32 cellular contexts compared by ENCODE assay signal in genomic region chr5:4572297-4572696, GRCh38.
"Had no signal": no experiment of that assay in that cellular context is flagged by ENCODE, and none has a peak within 500 bp of the region (broad histone marks: within the 10 kb centered on the region; RNA-seq: fewer than 3 reads in every experiment).

No MANE protein-coding gene starts in this region.

- H3K36me3 Mint-ChIP-seq: activated CD4-positive, alpha-beta memory T cell treated with anti-CD3 and anti-CD28 coated beads for 36 hours; activated naive CD4-positive, alpha-beta T cell treated with anti-CD3 and anti-CD28 coated beads, Interleukin-2, amount 10 ng/mL, durations not matched to agents 7 days and 5 days; stimulated activated effector memory CD8-positive, alpha-beta T cell treated with anti-CD3 and anti-CD28 coated beads, Interleukin-12 subunit alpha, Interleukin-12 subunit beta, amount 100 ng/mL, for 72 hours; type B pancreatic cell had no signal

- H3K9me3 ChIP-seq: body of pancreas, esophagus squamous epithelium, gastroesophageal sphincter, ovary, sigmoid colon, thoracic aorta, uterus had no signal

- H3K27ac Mint-ChIP-seq: activated CD4-positive, alpha-beta memory T cell treated with anti-CD3 and anti-CD28 coated beads for 36 hours; activated CD4-positive, alpha-beta T cell treated with anti-CD3 and anti-CD28 coated beads, Interleukin-2, amount 10 ng/mL, durations not matched to agents 24 days and 14 days; activated naive CD4-positive, alpha-beta T cell treated with anti-CD3 and anti-CD28 coated beads, Interleukin-2, amount 10 ng/mL, durations not matched to agents 7 days and 5 days; nephron; progenitor cell of endocrine pancreas; stimulated activated effector memory CD8-positive, alpha-beta T cell treated with anti-CD3 and anti-CD28 coated beads, Interleukin-12 subunit alpha, Interleukin-12 subunit beta, amount 100 ng/mL, for 72 hours; stimulated activated naive CD8-positive, alpha-beta T cell treated with anti-CD3 and anti-CD28 coated beads, Interleukin-15, Interleukin-2, amounts not matched to agents 100 ng/mL and 50 ng/mL, for 24 hours; T-helper 1 cell treated with Interleukin-12 subunit alpha and Interleukin-12 subunit beta and Interleukin-4 antibody, amounts not matched to agents 30 μg/mL and 1 μg/mL, for 36 hours; type B pancreatic cell had no signal

- H3K4me3 ChIP-seq: body of pancreas, esophagus squamous epithelium, gastroesophageal sphincter, hepatocyte, mucosa of descending colon, ovary, sigmoid colon, thoracic aorta, uterus had no signal

- H3K4me1 Mint-ChIP-seq: activated CD4-positive, alpha-beta T cell treated with anti-CD3 and anti-CD28 coated beads, Interleukin-2, amount 10 ng/mL, durations not matched to agents 24 days and 14 days; activated naive CD4-positive, alpha-beta T cell treated with anti-CD3 and anti-CD28 coated beads, Interleukin-2, amount 10 ng/mL, durations not matched to agents 7 days and 5 days; nephron; stimulated activated effector memory CD8-positive, alpha-beta T cell treated with anti-CD3 and anti-CD28 coated beads, Interleukin-12 subunit alpha, Interleukin-12 subunit beta, amount 100 ng/mL, for 72 hours had no signal

- H3K4me2 ChIP-seq: hepatocyte had no signal

- H3K36me3 ChIP-seq: esophagus squamous epithelium, gastroesophageal sphincter, ovary, sigmoid colon, thoracic aorta, uterus, WERI-Rb-1 had no signal

- H3K27ac ChIP-seq: body of pancreas, esophagus squamous epithelium, gastroesophageal sphincter, hepatocyte, ovary, sigmoid colon, thoracic aorta, uterus, WERI-Rb-1 had no signal

- H3K4me3 Mint-ChIP-seq: activated CD4-positive, alpha-beta memory T cell treated with anti-CD3 and anti-CD28 coated beads for 36 hours; activated CD4-positive, alpha-beta T cell treated with anti-CD3 and anti-CD28 coated beads, Interleukin-2, amount 10 ng/mL, durations not matched to agents 24 days and 14 days; activated naive CD4-positive, alpha-beta T cell treated with anti-CD3 and anti-CD28 coated beads, Interleukin-2, amount 10 ng/mL, durations not matched to agents 7 days and 5 days; endodermal cell; nephron; stimulated activated effector memory CD8-positive, alpha-beta T cell treated with anti-CD3 and anti-CD28 coated beads, Interleukin-12 subunit alpha, Interleukin-12 subunit beta, amount 100 ng/mL, for 72 hours; stimulated activated naive CD8-positive, alpha-beta T cell treated with anti-CD3 and anti-CD28 coated beads, Interleukin-15, Interleukin-2, amounts not matched to agents 100 ng/mL and 50 ng/mL, for 24 hours; T-helper 1 cell treated with Interleukin-12 subunit alpha and Interleukin-12 subunit beta and Interleukin-4 antibody, amounts not matched to agents 30 μg/mL and 1 μg/mL, for 36 hours; type B pancreatic cell had no signal

- H3K4me1 ChIP-seq: body of pancreas, gastroesophageal sphincter, sigmoid colon, uterus had no signal

- ATAC-seq: activated CD4-positive, CD25-positive, alpha-beta regulatory T cell treated with anti-CD3 and anti-CD28 coated beads, Interleukin-2, amount 50 U/mL, for 24 hours; body of pancreas; gastroesophageal sphincter; left cardiac atrium; left ventricle myocardium superior; mucosa of descending colon; stimulated activated effector memory CD8-positive, alpha-beta T cell treated with anti-CD3 and anti-CD28 coated beads, Interleukin-12 subunit alpha, Interleukin-12 subunit beta, amount 100 ng/mL, for 72 hours had no signal

- H2AFZ ChIP-seq: hepatocyte had no signal

- DNase-seq: activated CD4-positive, alpha-beta memory T cell treated with anti-CD3 and anti-CD28 coated beads for 36 hours; activated CD4-positive, alpha-beta T cell treated with anti-CD3 and anti-CD28 coated beads, Interleukin-2, amount 10 ng/mL, durations not matched to agents 24 days and 14 days; activated CD8-positive, alpha-beta memory T cell treated with anti-CD3 and anti-CD28 coated beads, Interleukin-2, amount 50 U/mL, for 4 hours; activated gamma-delta T cell; activated naive CD4-positive, alpha-beta T cell treated with anti-CD3 and anti-CD28 coated beads, Interleukin-2, amount 10 ng/mL, durations not matched to agents 7 days and 5 days; activated T-cell treated with anti-CD3 and anti-CD28 coated beads, Interleukin-2, amount 50 U/mL, for 1 hour; amygdala; body of pancreas; cortex of kidney; endodermal cell; esophagus squamous epithelium; left cardiac atrium; left ventricle myocardium superior; mucosa of descending colon; ovary; sigmoid colon; small intestine; stimulated activated CD4-positive, alpha-beta T cell treated with anti-CD3 and anti-CD28 coated beads, Interleukin-4, amount 100 ng/mL, for 24 hours; SW 1271; T-helper 9 cell; uterus; WERI-Rb-1 had no signal

- H3K27me3 ChIP-seq: body of pancreas, esophagus squamous epithelium, gastroesophageal sphincter, hepatocyte, ovary, sigmoid colon, uterus had no signal

- H3K79me2 ChIP-seq: hepatocyte had no signal

- H3K9me3 Mint-ChIP-seq: type B pancreatic cell had no signal

- H3K27me3 Mint-ChIP-seq: activated CD4-positive, alpha-beta memory T cell treated with anti-CD3 and anti-CD28 coated beads for 36 hours; activated CD4-positive, alpha-beta T cell treated with anti-CD3 and anti-CD28 coated beads, Interleukin-2, amount 10 ng/mL, durations not matched to agents 24 days and 14 days; activated naive CD4-positive, alpha-beta T cell treated with anti-CD3 and anti-CD28 coated beads, Interleukin-2, amount 10 ng/mL, durations not matched to agents 7 days and 5 days; progenitor cell of endocrine pancreas; stimulated activated naive CD8-positive, alpha-beta T cell treated with anti-CD3 and anti-CD28 coated beads, Interleukin-15, Interleukin-2, amounts not matched to agents 100 ng/mL and 50 ng/mL, for 24 hours had no signal
